ENCODE assay signal across 12 cellular contexts in the genomic region with DNA sequence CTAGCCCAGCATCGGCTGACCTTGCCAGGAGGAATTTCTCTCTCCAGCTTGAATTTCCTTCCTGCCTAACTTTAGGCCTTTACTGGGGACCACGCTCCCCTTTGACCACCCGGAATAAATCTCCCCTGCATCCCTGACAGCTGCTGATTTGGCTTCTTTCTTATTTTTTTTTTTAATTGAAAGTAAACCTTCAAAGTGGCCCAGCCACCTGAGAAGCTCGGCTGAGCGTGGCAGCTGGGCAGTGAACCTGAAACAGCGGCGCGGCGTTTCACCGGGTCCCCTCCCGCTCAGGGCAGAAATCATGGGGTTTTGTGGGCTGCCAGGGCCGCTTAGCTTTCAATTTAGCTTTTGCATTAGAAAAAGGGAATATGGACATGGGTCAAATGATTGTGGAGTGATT. TPM values are rescaled to one million over a fixed set of nuclear protein-coding genes. Genes with fewer than 3 reads are reported as not detected.
DNase-seq lines count a peak whose midpoint lies in the region; ATAC-seq and TF ChIP-seq lines count a peak whose summit lies in the region.
"Had no signal": no experiment of that assay in that cellular context is flagged by ENCODE, and none has a peak within 500 bp of the region (broad histone marks: within the 10 kb centered on the region; RNA-seq: fewer than 3 reads in every experiment).

No MANE protein-coding gene starts in this region.

- intact Hi-C loops in activated T-helper 2 cell treated with anti-CD3 and anti-CD28 coated beads, Interferon-gamma antibody, Interleukin-2, Interleukin-4, amounts not matched to agents 10 μg/mL and 5 μg/mL and 100 μg/mL, durations not matched to agents 14 hours and 24 hours and 36 hours (cut with micrococcal nuclease), result no loop called here

- H3K79me2 ChIP-seq in SU-DHL-6 (ENCODE audit: insufficient read depth, low read length), result no peaks in the 10 kb centered on the region

- DNase-seq in Kasumi-1 (lab: John Stamatoyannopoulos, UW) (no peak), NOMO-1 treated with DMSO at 0.1 percent for 48 hours (lab: John Stamatoyannopoulos, UW; ENCODE audit: unreplicated experiment) (no peak)
- no peak for DNase-seq in activated T-helper 2 cell treated with anti-CD3 and anti-CD28 coated beads, Interferon-gamma antibody, Interleukin-2, Interleukin-4, amounts not matched to agents 10 μg/mL and 5 μg/mL and 100 μg/mL, durations not matched to agents 14 hours and 24 hours and 36 hours (ENCODE audit: low spot score)
- DNase-seq: brain microvascular endothelial cell, lower lobe of right lung, NCI-H2029 had no signal

- H3K4me1 Mint-ChIP-seq in activated T-helper 2 cell treated with anti-CD3 and anti-CD28 coated beads, Interferon-gamma antibody, Interleukin-2, Interleukin-4, amounts not matched to agents 10 μg/mL and 5 μg/mL and 100 μg/mL, durations not matched to agents 14 hours and 24 hours and 36 hours (ENCODE audit: low read depth), result peaks cover 15% of the 10 kb centered on the region

- TF ChIP-seq CTCF in SU-DHL-6 (IDR thresholded peaks at IDR 0.05; ENCODE audit: insufficient read depth, low read length, poor library complexity, severe bottlenecking), result no peak

- H3K9me3 ChIP-seq in BLaER1, result no peaks in the 10 kb centered on the region
- no peaks in the 10 kb centered on the region for H3K9me3 ChIP-seq in SU-DHL-6 (ENCODE audit: insufficient read depth, low read length)
- H3K9me3 ChIP-seq: lower lobe of right lung had no signal

- H3K4me3 ChIP-seq in BLaER1 (no peak overlapping the region), SU-DHL-6 (ENCODE audit: insufficient read depth, low read length, poor library complexity, severe bottlenecking) (peak overlapping the region; percentile 12)
- H3K4me3 ChIP-seq: lower lobe of right lung had no signal

- H3K27me3 ChIP-seq in BLaER1, result no peaks in the 10 kb centered on the region
- no peaks in the 10 kb centered on the region for H3K27me3 ChIP-seq in SU-DHL-6 (ENCODE audit: low read length)
- H3K27me3 ChIP-seq: brain microvascular endothelial cell had no signal

- peaks cover 48% of the 10 kb centered on the region for H3K27me3 Mint-ChIP-seq in activated T-helper 2 cell treated with anti-CD3 and anti-CD28 coated beads, Interferon-gamma antibody, Interleukin-2, Interleukin-4, amounts not matched to agents 10 μg/mL and 5 μg/mL and 100 μg/mL, durations not matched to agents 14 hours and 24 hours and 36 hours (ENCODE audit: low read depth)

- H4K20me1 ChIP-seq in BLaER1, result no peaks in the 10 kb centered on the region
- H4K20me1 ChIP-seq in SU-DHL-6 (ENCODE audit: low read depth, low read length), result no peaks in the 10 kb centered on the region

- no peak overlapping the region for H3K27ac Mint-ChIP-seq in activated T-helper 2 cell treated with anti-CD3 and anti-CD28 coated beads, Interferon-gamma antibody, Interleukin-2, Interleukin-4, amounts not matched to agents 10 μg/mL and 5 μg/mL and 100 μg/mL, durations not matched to agents 14 hours and 24 hours and 36 hours

- H3K27ac ChIP-seq in BLaER1 (no peak overlapping the region), SU-DHL-6 (ENCODE audit: low read depth, low read length) (peak overlapping the region; percentile 48)
- H3K27ac ChIP-seq: brain microvascular endothelial cell, lower lobe of right lung had no signal

- H3K4me1 ChIP-seq in BLaER1, result peaks cover 22% of the 10 kb centered on the region
- H3K4me1 ChIP-seq: lower lobe of right lung had no signal

- no peaks in the 10 kb centered on the region for H3K9me2 ChIP-seq in SU-DHL-6 (replicated peaks; ENCODE audit: insufficient read depth, low read length)

- peaks cover 9% of the 10 kb centered on the region for H3F3A ChIP-seq in SU-DHL-6 (ENCODE audit: insufficient read depth)

- H3K9ac ChIP-seq in BLaER1 (no peak overlapping the region; the same call in 1 of the 2 replicates), SU-DHL-6 (ENCODE audit: low read length) (peak overlapping the region; percentile 13)

- H3K4me3 Mint-ChIP-seq in activated T-helper 2 cell treated with anti-CD3 and anti-CD28 coated beads, Interferon-gamma antibody, Interleukin-2, Interleukin-4, amounts not matched to agents 10 μg/mL and 5 μg/mL and 100 μg/mL, durations not matched to agents 14 hours and 24 hours and 36 hours (ENCODE audit: low read depth), result no peak overlapping the region

- H3K4me2 ChIP-seq in BLaER1 (peak overlapping the region; percentile 81), SU-DHL-6 (ENCODE audit: low read depth, low read length, poor library complexity, severe bottlenecking) (peak overlapping the region; percentile 60)

- peak overlapping the region; percentile 73 for H2AFZ ChIP-seq in SU-DHL-6 (ENCODE audit: low read depth, low read length, severe bottlenecking)

- no peaks in the 10 kb centered on the region for H3K36me3 Mint-ChIP-seq in activated T-helper 2 cell treated with anti-CD3 and anti-CD28 coated beads, Interferon-gamma antibody, Interleukin-2, Interleukin-4, amounts not matched to agents 10 μg/mL and 5 μg/mL and 100 μg/mL, durations not matched to agents 14 hours and 24 hours and 36 hours (ENCODE audit: low read depth)

- no peaks in the 10 kb centered on the region for H3K9me3 Mint-ChIP-seq in activated T-helper 2 cell treated with anti-CD3 and anti-CD28 coated beads, Interferon-gamma antibody, Interleukin-2, Interleukin-4, amounts not matched to agents 10 μg/mL and 5 μg/mL and 100 μg/mL, durations not matched to agents 14 hours and 24 hours and 36 hours

- peak; percentile 68 for ATAC-seq in GM19324 (IDR thresholded peaks at IDR 0.05; ENCODE audit: low FRiP score, unreplicated experiment)
- ATAC-seq in HG02885 (IDR thresholded peaks at IDR 0.05; ENCODE audit: poor library complexity, unreplicated experiment), result peak; percentile 57
- ATAC-seq in HG02981 (IDR thresholded peaks at IDR 0.05; ENCODE audit: unreplicated experiment), result no peak
- ATAC-seq: lower lobe of right lung had no signal

- H3K36me3 ChIP-seq in BLaER1, result no peaks in the 10 kb centered on the region
- no peaks in the 10 kb centered on the region for H3K36me3 ChIP-seq in SU-DHL-6 (ENCODE audit: low read length)
- H3K36me3 ChIP-seq: brain microvascular endothelial cell, lower lobe of right lung had no signal

RNA-seq across cellular contexts. Expression of gene HRH4, which starts 32.0 kb away (rescaled TPM):
- 0.16 and 0.21 TPM in 2 replicates for total RNA-seq in activated T-helper 2 cell treated with anti-CD3 and anti-CD28 coated beads, Interferon-gamma antibody, Interleukin-2, Interleukin-4, amounts not matched to agents 10 μg/mL and 5 μg/mL and 100 μg/mL, durations not matched to agents 14 hours and 24 hours and 36 hours
- total RNA-seq: activated CD8-positive, alpha-beta memory T cell treated with anti-CD3 and anti-CD28 coated beads for 36 hours had no signal
